11 cellular contexts compared by ENCODE assay signal in genomic region chr14:90599748-90600507, GRCh38.
DNase-seq lines count a peak whose midpoint lies in the region; ATAC-seq, FAIRE-seq and TF ChIP-seq lines count a peak whose summit lies in the region.
"Had no signal": no experiment of that assay in that cellular context is flagged by ENCODE, and none has a peak within 500 bp of the region (broad histone marks: within the 10 kb centered on the region; RNA-seq: fewer than 3 reads in every experiment).

No MANE protein-coding gene starts in this region.

- no peaks in the 10 kb centered on the region for H3K9me1 ChIP-seq in K562 (ENCODE audit: control insufficient read depth, insufficient read depth, low read length)

- in situ Hi-C loops in K562 (cut with MboI) = no loop called here
- in situ Hi-C loops in transverse colon (cut with MboI; ENCODE audit: low pct_ligation_motif_present in 1 of 4, low pct_unique_long_range_greater_than_20kb in 1 of 4, low sequenced_read_pairs in 3 of 4) = no loop called here

- TF ChIP-seq EP300 in K562 (IDR thresholded peaks at IDR 0.05; ENCODE audit: low read length) = no peak
- TF ChIP-seq EP300 in transverse colon (IDR thresholded peaks at IDR 0.05; ENCODE audit: low read depth) = no peak

- H3K4me3 ChIP-seq in K562 = no peak overlapping the region
- H3K4me3 ChIP-seq in transverse colon = no peak overlapping the region
- H3K4me3 ChIP-seq: lung had no signal

- H3K9me3 ChIP-seq in K562 (replicated peaks; ENCODE audit: control insufficient read depth, insufficient read depth, low read depth, low read length) (no peaks in the 10 kb centered on the region), transverse colon (no peaks in the 10 kb centered on the region)

- H3K27me3 ChIP-seq in K562 (ENCODE audit: control insufficient read depth in 2 of 2, insufficient read depth in 2 of 2, low read length in 2 of 2) (no peaks in the 10 kb centered on the region), transverse colon (no peaks in the 10 kb centered on the region)

- DNase-seq in SIG-M5 treated with dmso at 0.1 percent for 504 hours (lab: John Stamatoyannopoulos, UW; ENCODE audit: unreplicated experiment) (peak; percentile 22), SIG-M5 (lab: John Stamatoyannopoulos, UW) (no peak), K562 (ENCODE audit: extremely low read depth in 1 of 4, low spot score in 3 of 4) (no peak), iris pigment epithelial cell (ENCODE audit: low read depth) (peak; percentile 54), transverse colon (no peak), GM20000 (ENCODE audit: low spot score) (no peak), H4 (ENCODE audit: low spot score) (no peak), HuH-7 (ENCODE audit: low spot score) (no peak)
- DNase-seq: activated naive CD4-positive, alpha-beta T cell treated with Interleukin-2 at 50 U/mL for 16 hours had no signal

- H4K20me1 ChIP-seq in K562 (replicated peaks; ENCODE audit: control insufficient read depth, insufficient read depth, low read length) = no peaks in the 10 kb centered on the region

- H3K27ac ChIP-seq in K562 (ENCODE audit: extremely low read depth, low read depth, low read length) (no peak overlapping the region), transverse colon (no peak overlapping the region)
- H3K27ac ChIP-seq: C4-2B had no signal

- TF ChIP-seq CTCF in K562 (IDR thresholded peaks at IDR 0.05 in 2 of 3, conservative IDR thresholded peaks at IDR 0.05 in 1 of 3; ENCODE audit: insufficient read depth in 2 of 3, low read depth in 1 of 3, low read length in 3 of 3) (no peak), transverse colon (IDR thresholded peaks at IDR 0.05) (peak in 3 of 5 experiments; percentile 17 to 21 (median 17)), GM20000 (IDR thresholded peaks at IDR 0.05; ENCODE audit: extremely low read depth, missing control alignments) (no peak)

- POLR2A ChIA-PET in K562 (lab: Yijun Ruan, JAX) = no interaction called here

- CTCF ChIA-PET in K562 (lab: Yijun Ruan, JAX; ENCODE audit: low intra/inter-chr PET ratio) = interaction anchor here (1.1 kb wide), 1 partner anchor 299 kb away, joined by 3 read pairs; no protein-coding TSS in a partner anchor

- no peak for ATAC-seq in K562

- TF ChIP-seq RAD21 in K562 (CRISPR knock-in tag; conservative IDR thresholded peaks at IDR 0.05 in 1 of 2, IDR thresholded peaks at IDR 0.05 in 1 of 2) = no peak

- no peak overlapping the region for H3K4me2 ChIP-seq in K562 (ENCODE audit: insufficient read depth, low read length)

- H3K79me2 ChIP-seq in K562 (ENCODE audit: control insufficient read depth, insufficient read depth, low read length) = no peaks in the 10 kb centered on the region

- H3K36me3 ChIP-seq in K562 (ENCODE audit: control insufficient read depth, insufficient read depth, low read length) (no peaks in the 10 kb centered on the region; the same call in 2 of the 3 replicates), transverse colon (no peaks in the 10 kb centered on the region)

- intact Hi-C loops in K562 (cut with micrococcal nuclease) = no loop called here
- intact Hi-C loops in transverse colon (cut with DNase I; ENCODE audit: low total_unique reads) = no loop called here

- TF ChIP-seq POLR2A in K562 (conservative IDR thresholded peaks at IDR 0.05) (no peak), transverse colon (IDR thresholded peaks at IDR 0.05) (no peak)

- no peak for FAIRE-seq in K562 (lab: Jason Lieb, UNC)

- H3K9ac ChIP-seq in K562 (ENCODE audit: insufficient read depth in 1 of 2, low read depth in 2 of 2, low read length in 2 of 2) = no peak overlapping the region

- WGBS in K562 (ENCODE audit: insufficient coverage, low coverage, missing lambda C conversion rate) = 87% methylated on average over 9 of the region's 12 CpGs
- 52 to 70% methylated on average over 4 to 12 of the region's 12 CpGs for WGBS in transverse colon (ENCODE audit: low coverage in 1 of 2), 2 donors

- peaks cover 0 to 6% of the 10 kb centered on the region in 2 experiments; a peak in 2 of 5 replicates for H3K4me1 ChIP-seq in K562 (replicated peaks in 1 of 2; ENCODE audit: control insufficient read depth in 2 of 2, insufficient read depth in 2 of 2, low read length in 2 of 2)
- no peaks in the 10 kb centered on the region for H3K4me1 ChIP-seq in transverse colon

- no peak overlapping the region for H2AFZ ChIP-seq in K562 (ENCODE audit: low read depth, low read length)

- no TSS peak for BruUV-seq in K562 (replicated peaks; lab: Mats Ljungman, UMichigan)

TF ChIP-seq in K562, 482 proteins besides CTCF, POLR2A, EP300 and RAD21 (continues in another document):
- TF ChIP-seq, protein P1, sequence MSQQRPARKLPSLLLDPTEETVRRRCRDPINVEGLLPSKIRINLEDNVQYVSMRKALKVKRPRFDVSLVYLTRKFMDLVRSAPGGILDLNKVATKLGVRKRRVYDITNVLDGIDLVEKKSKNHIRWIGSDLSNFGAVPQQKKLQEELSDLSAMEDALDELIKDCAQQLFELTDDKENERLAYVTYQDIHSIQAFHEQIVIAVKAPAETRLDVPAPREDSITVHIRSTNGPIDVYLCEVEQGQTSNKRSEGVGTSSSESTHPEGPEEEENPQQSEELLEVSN (IDR thresholded peaks at IDR 0.05; ENCODE audit: borderline replicate concordance in 1 of 2, extremely low read depth in 1 of 2, insufficient read depth in 1 of 2, insufficient read length in 1 of 2, low read depth in 1 of 2, low read length in 1 of 2, poor library complexity in 1 of 2, severe bottlenecking in 1 of 2) = no peak
- TF ChIP-seq SIRT6 (IDR thresholded peaks at IDR 0.05; ENCODE audit: low read depth, low read length) (no peak), MAFF (IDR thresholded peaks at IDR 0.05; ENCODE audit: low read length) (peak; percentile 57), ESRRB (CRISPR knock-in tag; IDR thresholded peaks at IDR 0.05; ENCODE audit: borderline replicate concordance) (no peak), ZFP91 (CRISPR knock-in tag; IDR thresholded peaks at IDR 0.05) (no peak), ZNF431 (CRISPR knock-in tag; IDR thresholded peaks at IDR 0.05) (no peak), ARID3A (IDR thresholded peaks at IDR 0.05; ENCODE audit: borderline replicate concordance, low read depth, low read length) (no peak), MAFG (tag; conservative IDR thresholded peaks at IDR 0.05) (peak; percentile 79), BCL6 (CRISPR knock-in tag; IDR thresholded peaks at IDR 0.05) (no peak), NFE2L1 (tag; IDR thresholded peaks at IDR 0.05; ENCODE audit: borderline replicate concordance, low read depth) (peak; percentile 44; the same call in 1 of the 2 replicates), PTBP1 (IDR thresholded peaks at IDR 0.05; ENCODE audit: low read depth, low read length) (no peak), ZNF316 (IDR thresholded peaks at IDR 0.05) (peak; percentile 49), ZNF561 (CRISPR knock-in tag; conservative IDR thresholded peaks at IDR 0.05) (no peak), NFE2 (IDR thresholded peaks at IDR 0.05; ENCODE audit: low read depth) (peak; percentile 61)
- TF ChIP-seq, protein P2, sequence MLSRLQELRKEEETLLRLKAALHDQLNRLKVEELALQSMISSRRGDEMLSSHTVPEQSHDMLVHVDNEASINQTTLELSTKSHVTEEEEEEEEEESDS (CRISPR knock-in tag; IDR thresholded peaks at IDR 0.05) = no peak
- TF ChIP-seq, protein P3, sequence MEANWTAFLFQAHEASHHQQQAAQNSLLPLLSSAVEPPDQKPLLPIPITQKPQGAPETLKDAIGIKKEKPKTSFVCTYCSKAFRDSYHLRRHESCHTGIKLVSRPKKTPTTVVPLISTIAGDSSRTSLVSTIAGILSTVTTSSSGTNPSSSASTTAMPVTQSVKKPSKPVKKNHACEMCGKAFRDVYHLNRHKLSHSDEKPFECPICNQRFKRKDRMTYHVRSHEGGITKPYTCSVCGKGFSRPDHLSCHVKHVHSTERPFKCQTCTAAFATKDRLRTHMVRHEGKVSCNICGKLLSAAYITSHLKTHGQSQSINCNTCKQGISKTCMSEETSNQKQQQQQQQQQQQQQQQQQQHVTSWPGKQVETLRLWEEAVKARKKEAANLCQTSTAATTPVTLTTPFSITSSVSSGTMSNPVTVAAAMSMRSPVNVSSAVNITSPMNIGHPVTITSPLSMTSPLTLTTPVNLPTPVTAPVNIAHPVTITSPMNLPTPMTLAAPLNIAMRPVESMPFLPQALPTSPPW (CRISPR knock-in tag; IDR thresholded peaks at IDR 0.05) = no peak

Comparison
In these comparisons a context has a peak if more than half of its experiments do, and no peak if none do; other contexts are left out.
1. DNase-seq: peak in SIG-M5 treated with dmso at 0.1 percent for 504 hours (single experiment) and iris pigment epithelial cell (single experiment); none in SIG-M5 (single experiment), K562 (0 of 4), transverse colon (single experiment), GM20000 (single experiment), H4 (single experiment) and HuH-7 (single experiment).
2. CTCF ChIP-seq: peak in transverse colon (3 of 5); none in K562 (0 of 3) and GM20000 (single experiment).